ENCODE assay signal across 28 cellular contexts in genomic region chr1:11283148-11283547, GRCh38. TPM values are rescaled to one million over a fixed set of nuclear protein-coding genes. Genes with fewer than 3 reads are reported as not detected.
DNase-seq lines count a peak whose midpoint lies in the region; ATAC-seq and TF ChIP-seq lines count a peak whose summit lies in the region.
"Had no signal": no experiment of that assay in that cellular context is flagged by ENCODE, and none has a peak within 500 bp of the region (broad histone marks: within the 10 kb centered on the region; RNA-seq: fewer than 3 reads in every experiment).

No MANE protein-coding gene starts in this region.

- H3K27me3 Mint-ChIP-seq in stimulated activated naive CD8-positive, alpha-beta T cell treated with anti-CD3 and anti-CD28 coated beads, Interleukin-15, Interleukin-2, amounts not matched to agents 100 ng/mL and 50 ng/mL, for 24 hours = no peaks in the 10 kb centered on the region
- H3K27me3 Mint-ChIP-seq in stimulated activated naive CD8-positive, alpha-beta T cell treated with anti-CD3 and anti-CD28 coated beads, Interleukin-15, amount 100 ng/mL, for 72 hours = no peaks in the 10 kb centered on the region
- H3K27me3 Mint-ChIP-seq: brain had no signal

- H3K9me3 ChIP-seq in effector memory CD4-positive, alpha-beta T cell (ENCODE audit: control insufficient read depth, low read length) = no peaks in the 10 kb centered on the region
- H3K9me3 ChIP-seq: esophagus squamous epithelium, left ventricle myocardium inferior, tibial artery had no signal

- ATAC-seq in stimulated activated naive CD8-positive, alpha-beta T cell treated with anti-CD3 and anti-CD28 coated beads, Interleukin-15, amount 100 ng/mL, for 72 hours = no peak
- ATAC-seq: foreskin keratinocyte, Panc1, right cardiac atrium had no signal

- H3K36me3 Mint-ChIP-seq in stimulated activated naive CD8-positive, alpha-beta T cell treated with anti-CD3 and anti-CD28 coated beads, Interleukin-15, Interleukin-2, amounts not matched to agents 100 ng/mL and 50 ng/mL, for 24 hours (ENCODE audit: low read depth) = peaks cover 78% of the 10 kb centered on the region

- H3K27me3 ChIP-seq in effector memory CD4-positive, alpha-beta T cell (replicated peaks; ENCODE audit: control insufficient read depth, insufficient read depth, low read length, poor library complexity, severe bottlenecking) = no peaks in the 10 kb centered on the region
- H3K27me3 ChIP-seq: esophagus squamous epithelium, foreskin keratinocyte, tibial artery had no signal

- no peaks in the 10 kb centered on the region for H3K9me3 Mint-ChIP-seq in stimulated activated naive CD8-positive, alpha-beta T cell treated with anti-CD3 and anti-CD28 coated beads, Interleukin-15, Interleukin-2, amounts not matched to agents 100 ng/mL and 50 ng/mL, for 24 hours
- H3K9me3 Mint-ChIP-seq in stimulated activated naive CD8-positive, alpha-beta T cell treated with anti-CD3 and anti-CD28 coated beads, Interleukin-15, amount 100 ng/mL, for 72 hours = no peaks in the 10 kb centered on the region
- H3K9me3 Mint-ChIP-seq: brain had no signal

- H3K4me3 ChIP-seq in effector memory CD4-positive, alpha-beta T cell (ENCODE audit: insufficient read depth, low read depth, low read length, poor library complexity, severe bottlenecking) = no peak overlapping the region
- H3K4me3 ChIP-seq: esophagus squamous epithelium, left ventricle myocardium inferior, smooth muscle cell, tibial artery had no signal

- peaks cover 40% of the 10 kb centered on the region for H3K4me1 ChIP-seq in effector memory CD4-positive, alpha-beta T cell (ENCODE audit: control insufficient read depth, insufficient read depth, low read length, poor library complexity, severe bottlenecking)
- H3K4me1 ChIP-seq: foreskin keratinocyte had no signal

- peaks cover 70% of the 10 kb centered on the region for H3K4me1 Mint-ChIP-seq in stimulated activated naive CD8-positive, alpha-beta T cell treated with anti-CD3 and anti-CD28 coated beads, Interleukin-15, Interleukin-2, amounts not matched to agents 100 ng/mL and 50 ng/mL, for 24 hours (ENCODE audit: low read depth)
- peaks cover 69% of the 10 kb centered on the region for H3K4me1 Mint-ChIP-seq in stimulated activated naive CD8-positive, alpha-beta T cell treated with anti-CD3 and anti-CD28 coated beads, Interleukin-15, amount 100 ng/mL, for 72 hours

- H3K27ac ChIP-seq in VCaP = peak overlapping the region; percentile 54
- H3K27ac ChIP-seq in effector memory CD4-positive, alpha-beta T cell (ENCODE audit: insufficient read depth, low read length, poor library complexity, severe bottlenecking) = peak overlapping the region; percentile 11
- H3K27ac ChIP-seq: foreskin keratinocyte, left ventricle myocardium inferior, tibial artery had no signal

- H3K36me3 ChIP-seq in effector memory CD4-positive, alpha-beta T cell (ENCODE audit: control insufficient read depth, insufficient read depth, low read length) = peaks cover 25% of the 10 kb centered on the region

- H3K4me3 Mint-ChIP-seq in stimulated activated naive CD8-positive, alpha-beta T cell treated with anti-CD3 and anti-CD28 coated beads, Interleukin-15, Interleukin-2, amounts not matched to agents 100 ng/mL and 50 ng/mL, for 24 hours = no peak overlapping the region
- H3K4me3 Mint-ChIP-seq in stimulated activated naive CD8-positive, alpha-beta T cell treated with anti-CD3 and anti-CD28 coated beads, Interleukin-15, amount 100 ng/mL, for 72 hours = no peak overlapping the region
- H3K4me3 Mint-ChIP-seq: brain had no signal

- H3K27ac Mint-ChIP-seq in stimulated activated naive CD8-positive, alpha-beta T cell treated with anti-CD3 and anti-CD28 coated beads, Interleukin-15, Interleukin-2, amounts not matched to agents 100 ng/mL and 50 ng/mL, for 24 hours = peak overlapping the region; percentile 7
- H3K27ac Mint-ChIP-seq in stimulated activated naive CD8-positive, alpha-beta T cell treated with anti-CD3 and anti-CD28 coated beads, Interleukin-15, amount 100 ng/mL, for 72 hours = peak overlapping the region in 1 of 2 donors; percentile 29

- DNase-seq in stimulated activated naive CD8-positive, alpha-beta T cell treated with anti-CD3 and anti-CD28 coated beads, Interleukin-15, amount 100 ng/mL, for 72 hours = no peak
- DNase-seq in effector memory CD4-positive, alpha-beta T cell = no peak
- DNase-seq in SK-N-DZ (ENCODE audit: low spot score) = no peak
- no peak for DNase-seq in AML-193 (lab: John Stamatoyannopoulos, UW)
- no peak for DNase-seq in NCI-H82 (lab: John Stamatoyannopoulos, UW)
- DNase-seq: activated CD8-positive, alpha-beta memory T cell treated with anti-CD3 and anti-CD28 coated beads, Interleukin-2, amount 50 U/mL, for 4 hours; amniotic stem cell; C1 segment of cervical spinal cord; cerebellar nuclear complex; esophagus squamous epithelium; foreskin keratinocyte; head of caudate nucleus; IMR-90; left ventricle myocardium inferior; MV-4-11; NCI-H1436 treated with DMSO at 0.1 percent for 48 hours; NCI-H2081 treated with DMSO at 0.1 percent for 48 hours; NCI-H226; NCI-H526 treated with DMSO at 0.1 percent for 48 hours; Right ventricle myocardium superior; stimulated activated CD4-positive, alpha-beta T cell treated with anti-CD3 and anti-CD28 coated beads, Interleukin-1b, Interleukin-23, amount 100 ng/mL, for 48 hours; tibial artery had no signal

- no peak for TF ChIP-seq CTCF in VCaP (conservative IDR thresholded peaks at IDR 0.05)

RNA-seq across cellular contexts. Expression of gene UBIAD1, which starts 10.2 kb away (rescaled TPM):
- 8.5 and 13.4 TPM in 2 replicates for polyA plus RNA-seq in SK-N-DZ (2014; cell fraction: cytosol; rRNA removed)
- polyA plus RNA-seq in SK-N-DZ (2014; cell fraction: nucleus; rRNA removed) = 4.9 and 10.9 TPM in 2 replicates

RNA-seq across cellular contexts. Expression of gene MTOR, which starts 20.8 kb away (rescaled TPM):
- 22.6 and 24.8 TPM in 2 replicates for polyA plus RNA-seq in SK-N-DZ (2014; cell fraction: cytosol; rRNA removed)
- 51.4 and 73.7 TPM in 2 replicates for polyA plus RNA-seq in SK-N-DZ (2014; cell fraction: nucleus; rRNA removed)
